In the genomic region with DNA sequence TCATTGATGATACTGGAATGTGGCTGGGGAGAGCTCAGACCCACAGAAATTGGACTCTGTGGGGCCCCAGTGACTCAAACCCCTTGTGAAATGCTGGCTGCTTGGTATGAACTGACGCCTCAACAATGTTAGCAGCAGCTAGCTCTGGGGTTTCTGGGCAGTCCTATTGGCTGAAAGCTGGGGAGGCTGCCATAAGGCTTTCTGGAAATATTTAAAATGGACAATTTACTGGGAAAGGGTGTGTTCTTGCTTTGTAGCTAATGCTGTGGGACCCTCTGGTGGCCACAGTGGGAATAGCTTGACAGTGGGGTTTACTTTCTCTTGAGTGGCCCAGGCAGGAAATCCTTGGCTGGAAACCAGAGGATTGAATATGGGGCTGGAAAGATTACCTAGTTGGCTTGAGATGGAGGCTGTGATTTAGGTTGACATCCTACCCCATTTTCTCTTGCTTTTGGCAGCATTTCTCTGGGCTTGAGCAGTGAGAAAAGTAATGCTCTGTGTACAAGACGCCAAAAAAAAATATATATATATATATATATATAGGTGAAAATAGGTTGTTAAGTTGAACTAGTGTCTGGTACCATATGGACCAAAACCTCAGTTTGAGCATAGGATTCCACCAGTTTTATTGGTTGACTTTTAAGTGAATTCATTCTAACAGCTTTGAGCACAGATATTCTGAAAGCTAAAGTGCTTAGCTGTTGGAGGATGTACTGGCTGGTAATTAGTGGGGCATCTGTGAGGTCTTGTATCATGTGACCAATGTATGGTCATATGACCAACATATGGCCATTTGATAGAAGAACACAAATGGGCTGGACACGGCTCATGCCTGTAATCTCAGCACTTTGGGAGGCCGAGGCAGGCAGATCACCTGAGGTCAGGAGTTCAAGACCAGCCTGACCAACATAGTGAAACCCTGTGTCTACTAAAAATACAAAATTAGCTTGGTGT, we compare ENCODE assay signal across 8 cellular contexts. TPM values are rescaled to one million over a fixed set of nuclear protein-coding genes. Genes with fewer than 3 reads are reported as not detected.
A peak's percentile ranks its signal among the peaks of the same experiment; 100 is the strongest.
DNase-seq lines count a peak whose midpoint lies in the region; ATAC-seq and TF ChIP-seq lines count a peak whose summit lies in the region.

No MANE protein-coding gene starts in this region.

- no peaks in the 10 kb centered on the region for H3K9me3 Mint-ChIP-seq in activated naive CD8-positive, alpha-beta T cell treated with anti-CD3 and anti-CD28 coated beads, Interleukin-2, amount 50 U/mL, for 24 hours

- ATAC-seq in activated naive CD8-positive, alpha-beta T cell treated with anti-CD3 and anti-CD28 coated beads, Interleukin-2, amount 50 U/mL, for 24 hours, result peak; percentile 46
- peak; percentile 72 to 73 for ATAC-seq in left cardiac atrium
- no peak for ATAC-seq in GM21381 (IDR thresholded peaks at IDR 0.05; ENCODE audit: unreplicated experiment)

- H3K27ac ChIP-seq in SU-DHL-6 (ENCODE audit: low read depth, low read length) (no peak overlapping the region), vagina (peak overlapping the region; percentile 63)

- peaks cover 9% of the 10 kb centered on the region for H3K27me3 Mint-ChIP-seq in activated naive CD8-positive, alpha-beta T cell treated with anti-CD3 and anti-CD28 coated beads, Interleukin-2, amount 50 U/mL, for 24 hours

- H3K4me3 Mint-ChIP-seq in activated naive CD8-positive, alpha-beta T cell treated with anti-CD3 and anti-CD28 coated beads, Interleukin-2, amount 50 U/mL, for 24 hours, result no peak overlapping the region

- H3F3A ChIP-seq in SU-DHL-6 (ENCODE audit: insufficient read depth), result no peaks in the 10 kb centered on the region

- TF ChIP-seq CTCF in SU-DHL-6 (IDR thresholded peaks at IDR 0.05; ENCODE audit: insufficient read depth, low read length, poor library complexity, severe bottlenecking) (peak; percentile 81), vagina (IDR thresholded peaks at IDR 0.05) (peak; percentile 85 to 96 (median 87))

- DNase-seq in GM04503 (ENCODE audit: low read depth) (peak; percentile 97), NCI-H1105 (lab: John Stamatoyannopoulos, UW) (peak; percentile 67), left cardiac atrium (peak; percentile 90), putamen (ENCODE audit: low spot score) (peak; percentile 57), vagina (ENCODE audit: extremely low spot score in 2 of 2) (no peak)
- DNase-seq in activated naive CD8-positive, alpha-beta T cell treated with anti-CD3 and anti-CD28 coated beads, Interleukin-2, amount 50 U/mL, for 24 hours, result peak; percentile 75

- no peaks in the 10 kb centered on the region for H3K36me3 Mint-ChIP-seq in activated naive CD8-positive, alpha-beta T cell treated with anti-CD3 and anti-CD28 coated beads, Interleukin-2, amount 50 U/mL, for 24 hours (ENCODE audit: low read depth)

- no peak overlapping the region for H2AFZ ChIP-seq in SU-DHL-6 (ENCODE audit: low read depth, low read length, severe bottlenecking)

- H3K36me3 ChIP-seq in SU-DHL-6 (ENCODE audit: low read length) (no peaks in the 10 kb centered on the region), vagina (no peaks in the 10 kb centered on the region)

- H3K9me2 ChIP-seq in SU-DHL-6 (replicated peaks; ENCODE audit: insufficient read depth, low read length), result no peaks in the 10 kb centered on the region

- peaks cover 8% of the 10 kb centered on the region for H3K4me1 Mint-ChIP-seq in activated naive CD8-positive, alpha-beta T cell treated with anti-CD3 and anti-CD28 coated beads, Interleukin-2, amount 50 U/mL, for 24 hours

- no peak overlapping the region for H3K4me3 ChIP-seq in SU-DHL-6 (ENCODE audit: insufficient read depth, low read length, poor library complexity, severe bottlenecking)
- H3K4me3 ChIP-seq in vagina, result no peak overlapping the region

- H3K9me3 ChIP-seq in SU-DHL-6 (ENCODE audit: insufficient read depth, low read length) (no peaks in the 10 kb centered on the region), vagina (no peaks in the 10 kb centered on the region)

- H4K20me1 ChIP-seq in SU-DHL-6 (ENCODE audit: low read depth, low read length), result no peaks in the 10 kb centered on the region

- no peak overlapping the region for H3K27ac Mint-ChIP-seq in activated naive CD8-positive, alpha-beta T cell treated with anti-CD3 and anti-CD28 coated beads, Interleukin-2, amount 50 U/mL, for 24 hours

- no peak for TF ChIP-seq POLR2A in vagina (IDR thresholded peaks at IDR 0.05)

- peaks cover 21% of the 10 kb centered on the region for H3K4me1 ChIP-seq in vagina

- H3K9ac ChIP-seq in SU-DHL-6 (ENCODE audit: low read length), result no peak overlapping the region

- H3K4me2 ChIP-seq in SU-DHL-6 (ENCODE audit: low read depth, low read length, poor library complexity, severe bottlenecking), result no peak overlapping the region

- no peaks in the 10 kb centered on the region for H3K79me2 ChIP-seq in SU-DHL-6 (ENCODE audit: insufficient read depth, low read length)

- H3K27me3 ChIP-seq in SU-DHL-6 (ENCODE audit: low read length), result no peaks in the 10 kb centered on the region
- no peaks in the 10 kb centered on the region for H3K27me3 ChIP-seq in vagina

- intact Hi-C loops in left cardiac atrium (cut with DNase I) (loop anchor here in 1 of 2 donors (10.0 kb wide), 1 partner anchor 267 kb away; no protein-coding TSS in a partner anchor), vagina (cut with DNase I) (loop anchor here (5.0 kb wide), 1 partner anchor 65 kb away; no protein-coding TSS in a partner anchor)

RNA-seq across cellular contexts. Expression of gene S100A10, which starts 8.2 kb away (rescaled TPM):
- total RNA-seq in left cardiac atrium (100 to 1,000 TPM; 313 to 335 TPM), vagina (176 TPM)

RNA-seq across cellular contexts. Expression of gene S100A11, which starts 34.9 kb away (rescaled TPM):
- total RNA-seq in left cardiac atrium (100 to 1,000 TPM; 178 to 195 TPM), vagina (559 TPM)

Comparison
In these comparisons a context has a peak if more than half of its experiments do, and no peak if none do; other contexts are left out.
1. DNase-seq: peak in GM04503 (single experiment), NCI-H1105 (single experiment), activated naive CD8-positive, alpha-beta T cell treated with anti-CD3 and anti-CD28 coated beads, Interleukin-2, amount 50 U/mL, for 24 hours (single experiment), left cardiac atrium (single experiment) and putamen (single experiment); none in vagina (0 of 2).